1 cellular context compared by ENCODE assay signal in the genomic region with DNA sequence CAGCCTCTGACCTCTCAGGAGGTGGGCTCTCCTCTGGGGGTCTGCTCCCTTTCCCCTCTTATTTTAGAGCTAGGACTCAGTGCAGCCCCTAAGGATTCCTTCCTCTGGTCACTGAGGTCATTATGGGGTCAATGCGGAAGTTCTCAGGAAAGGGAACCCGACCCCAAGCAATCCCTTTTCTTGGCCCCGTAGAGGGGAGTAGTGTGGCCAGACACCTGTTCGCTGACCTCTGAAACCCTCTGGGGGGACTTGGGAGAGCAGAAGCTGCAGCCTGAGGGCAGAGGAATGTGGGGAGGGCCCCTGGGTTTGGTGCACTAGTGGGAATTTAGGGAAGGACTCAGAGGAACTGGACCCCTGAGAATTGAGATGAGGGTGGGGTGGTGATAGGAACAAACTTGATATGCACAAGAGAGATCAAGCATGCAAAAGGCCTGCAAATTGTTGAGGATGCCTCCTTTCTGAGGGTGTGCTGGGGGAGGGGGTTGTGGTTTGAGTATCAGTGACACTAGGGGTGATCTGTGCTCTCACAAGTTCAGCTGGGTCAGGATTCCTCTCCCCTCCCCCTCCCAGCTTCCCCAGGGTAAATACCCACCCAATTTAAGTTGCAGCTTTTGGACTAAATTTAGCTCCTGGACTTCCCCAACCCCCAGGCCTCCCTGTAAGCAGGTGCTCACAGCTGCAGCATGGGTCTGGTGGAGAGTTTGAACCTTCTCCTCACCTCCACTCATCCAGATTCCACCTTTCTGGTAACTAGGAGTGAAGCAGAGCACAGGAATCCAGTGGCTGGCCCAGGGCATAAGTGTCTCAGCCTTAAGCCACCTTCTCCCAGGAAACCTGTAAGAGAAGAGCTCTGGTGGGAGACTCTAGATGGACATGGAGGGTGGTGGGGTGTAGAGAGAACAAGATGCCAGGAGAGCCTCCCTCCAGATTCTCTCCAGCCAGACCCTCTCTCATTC.
TF ChIP-seq lines count a peak whose summit lies in the region.

No MANE protein-coding gene starts in this region.

TF ChIP-seq in GM12878, 131 proteins besides CTCF, POLR2A, EP300 and RAD21 (continued from another document):
- TF ChIP-seq BCL11A (IDR thresholded peaks at IDR 0.05; ENCODE audit: low read depth, low read length) (peak; percentile 96), FOXM1 (IDR thresholded peaks at IDR 0.05; ENCODE audit: low read depth, low read length) (no peak), SMAD5 (IDR thresholded peaks at IDR 0.05; ENCODE audit: low read depth) (no peak), NBN (IDR thresholded peaks at IDR 0.05) (peak; percentile 89), HDGF (IDR thresholded peaks at IDR 0.05) (no peak; the same call in 1 of the 2 replicates), IKZF1 (conservative IDR thresholded peaks at IDR 0.05) (peak; percentile 94), BACH1 (IDR thresholded peaks at IDR 0.05; ENCODE audit: borderline replicate concordance) (peak; percentile 60), IKZF2 (IDR thresholded peaks at IDR 0.05) (peak; percentile 87 to 90), CBFB (IDR thresholded peaks at IDR 0.05; ENCODE audit: low read depth) (peak; percentile 85), FOXK2 (IDR thresholded peaks at IDR 0.05) (peak; percentile 63; the same call in 1 of the 2 replicates), RBBP5 (conservative IDR thresholded peaks at IDR 0.05) (no peak), EED (IDR thresholded peaks at IDR 0.05; ENCODE audit: low read depth) (peak; percentile 95), HCFC1 (IDR thresholded peaks at IDR 0.05; ENCODE audit: low read length) (no peak; the same call in 1 of the 2 replicates), ETV6 (conservative IDR thresholded peaks at IDR 0.05 in 1 of 2, IDR thresholded peaks at IDR 0.05 in 1 of 2; ENCODE audit: borderline replicate concordance in 1 of 2, low read depth in 1 of 2) (peak in 1 of 2 experiments; percentile 88; a peak in 2 of 4 replicates), CHD1 (IDR thresholded peaks at IDR 0.05; ENCODE audit: low read depth, low read length) (no peak), NRF1 (conservative IDR thresholded peaks at IDR 0.05; ENCODE audit: low read depth, low read length) (no peak), NFIC (IDR thresholded peaks at IDR 0.05; ENCODE audit: low read depth, low read length) (no peak), STAT1 (conservative IDR thresholded peaks at IDR 0.05) (no peak), TBL1XR1 (IDR thresholded peaks at IDR 0.05; ENCODE audit: low read depth, low read length) (peak; percentile 100), BRCA1 (IDR thresholded peaks at IDR 0.05; ENCODE audit: low read depth, low read length) (0 out of 2 replicates have a peak, but pooled peaks have one; percentile 5), TCF7 (IDR thresholded peaks at IDR 0.05; ENCODE audit: borderline replicate concordance) (no peak), ZNF24 (IDR thresholded peaks at IDR 0.05) (peak; percentile 60; the same call in 1 of the 2 replicates), GABPA (IDR thresholded peaks at IDR 0.05; ENCODE audit: low read depth) (no peak), SREBF2 (IDR thresholded peaks at IDR 0.05; ENCODE audit: low read length) (no peak), MYC (IDR thresholded peaks at IDR 0.05; ENCODE audit: insufficient read depth, insufficient read length, insufficient replicate concordance, low read length, severe bottlenecking) (no peak), EZH2 (IDR thresholded peaks at IDR 0.05; ENCODE audit: borderline replicate concordance, control insufficient read depth, low read depth, low read length) (no peak), GATAD2B (conservative IDR thresholded peaks at IDR 0.05; ENCODE audit: low read depth) (0 out of 2 replicates have a peak, but pooled peaks have one; percentile 49), CREM (IDR thresholded peaks at IDR 0.05; ENCODE audit: low read depth) (peak; percentile 94), JUNB (IDR thresholded peaks at IDR 0.05) (peak; percentile 59), CHD2 (IDR thresholded peaks at IDR 0.05; ENCODE audit: borderline replicate concordance, low read depth, low read length) (peak; percentile 95)
- TF ChIP-seq, protein P1, sequence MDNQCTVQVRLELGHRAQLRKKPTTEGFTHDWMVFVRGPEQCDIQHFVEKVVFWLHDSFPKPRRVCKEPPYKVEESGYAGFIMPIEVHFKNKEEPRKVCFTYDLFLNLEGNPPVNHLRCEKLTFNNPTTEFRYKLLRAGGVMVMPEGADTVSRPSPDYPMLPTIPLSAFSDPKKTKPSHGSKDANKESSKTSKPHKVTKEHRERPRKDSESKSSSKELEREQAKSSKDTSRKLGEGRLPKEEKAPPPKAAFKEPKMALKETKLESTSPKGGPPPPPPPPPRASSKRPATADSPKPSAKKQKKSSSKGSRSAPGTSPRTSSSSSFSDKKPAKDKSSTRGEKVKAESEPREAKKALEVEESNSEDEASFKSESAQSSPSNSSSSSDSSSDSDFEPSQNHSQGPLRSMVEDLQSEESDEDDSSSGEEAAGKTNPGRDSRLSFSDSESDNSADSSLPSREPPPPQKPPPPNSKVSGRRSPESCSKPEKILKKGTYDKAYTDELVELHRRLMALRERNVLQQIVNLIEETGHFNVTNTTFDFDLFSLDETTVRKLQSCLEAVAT (IDR thresholded peaks at IDR 0.05), result 0 out of 2 replicates have a peak, but pooled peaks have one; percentile 74
- TF ChIP-seq, protein P2, sequence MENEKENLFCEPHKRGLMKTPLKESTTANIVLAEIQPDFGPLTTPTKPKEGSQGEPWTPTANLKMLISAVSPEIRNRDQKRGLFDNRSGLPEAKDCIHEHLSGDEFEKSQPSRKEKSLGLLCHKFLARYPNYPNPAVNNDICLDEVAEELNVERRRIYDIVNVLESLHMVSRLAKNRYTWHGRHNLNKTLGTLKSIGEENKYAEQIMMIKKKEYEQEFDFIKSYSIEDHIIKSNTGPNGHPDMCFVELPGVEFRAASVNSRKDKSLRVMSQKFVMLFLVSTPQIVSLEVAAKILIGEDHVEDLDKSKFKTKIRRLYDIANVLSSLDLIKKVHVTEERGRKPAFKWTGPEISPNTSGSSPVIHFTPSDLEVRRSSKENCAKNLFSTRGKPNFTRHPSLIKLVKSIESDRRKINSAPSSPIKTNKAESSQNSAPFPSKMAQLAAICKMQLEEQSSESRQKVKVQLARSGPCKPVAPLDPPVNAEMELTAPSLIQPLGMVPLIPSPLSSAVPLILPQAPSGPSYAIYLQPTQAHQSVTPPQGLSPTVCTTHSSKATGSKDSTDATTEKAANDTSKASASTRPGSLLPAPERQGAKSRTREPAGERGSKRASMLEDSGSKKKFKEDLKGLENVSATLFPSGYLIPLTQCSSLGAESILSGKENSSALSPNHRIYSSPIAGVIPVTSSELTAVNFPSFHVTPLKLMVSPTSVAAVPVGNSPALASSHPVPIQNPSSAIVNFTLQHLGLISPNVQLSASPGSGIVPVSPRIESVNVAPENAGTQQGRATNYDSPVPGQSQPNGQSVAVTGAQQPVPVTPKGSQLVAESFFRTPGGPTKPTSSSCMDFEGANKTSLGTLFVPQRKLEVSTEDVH (IDR thresholded peaks at IDR 0.05; ENCODE audit: low read depth, partially characterized antibody), result no peak
- TF ChIP-seq, protein P3, sequence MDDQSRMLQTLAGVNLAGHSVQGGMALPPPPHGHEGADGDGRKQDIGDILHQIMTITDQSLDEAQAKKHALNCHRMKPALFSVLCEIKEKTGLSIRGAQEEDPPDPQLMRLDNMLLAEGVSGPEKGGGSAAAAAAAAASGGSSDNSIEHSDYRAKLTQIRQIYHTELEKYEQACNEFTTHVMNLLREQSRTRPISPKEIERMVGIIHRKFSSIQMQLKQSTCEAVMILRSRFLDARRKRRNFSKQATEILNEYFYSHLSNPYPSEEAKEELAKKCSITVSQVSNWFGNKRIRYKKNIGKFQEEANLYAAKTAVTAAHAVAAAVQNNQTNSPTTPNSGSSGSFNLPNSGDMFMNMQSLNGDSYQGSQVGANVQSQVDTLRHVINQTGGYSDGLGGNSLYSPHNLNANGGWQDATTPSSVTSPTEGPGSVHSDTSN (IDR thresholded peaks at IDR 0.05; ENCODE audit: insufficient replicate concordance, low read depth, low read length), result peak; percentile 42
- TF ChIP-seq, protein P4, sequence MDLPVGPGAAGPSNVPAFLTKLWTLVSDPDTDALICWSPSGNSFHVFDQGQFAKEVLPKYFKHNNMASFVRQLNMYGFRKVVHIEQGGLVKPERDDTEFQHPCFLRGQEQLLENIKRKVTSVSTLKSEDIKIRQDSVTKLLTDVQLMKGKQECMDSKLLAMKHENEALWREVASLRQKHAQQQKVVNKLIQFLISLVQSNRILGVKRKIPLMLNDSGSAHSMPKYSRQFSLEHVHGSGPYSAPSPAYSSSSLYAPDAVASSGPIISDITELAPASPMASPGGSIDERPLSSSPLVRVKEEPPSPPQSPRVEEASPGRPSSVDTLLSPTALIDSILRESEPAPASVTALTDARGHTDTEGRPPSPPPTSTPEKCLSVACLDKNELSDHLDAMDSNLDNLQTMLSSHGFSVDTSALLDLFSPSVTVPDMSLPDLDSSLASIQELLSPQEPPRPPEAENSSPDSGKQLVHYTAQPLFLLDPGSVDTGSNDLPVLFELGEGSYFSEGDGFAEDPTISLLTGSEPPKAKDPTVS (IDR thresholded peaks at IDR 0.05; ENCODE audit: low read depth, low read length), result no peak; the same call in 1 of the 2 replicates
- TF ChIP-seq, protein P5, sequence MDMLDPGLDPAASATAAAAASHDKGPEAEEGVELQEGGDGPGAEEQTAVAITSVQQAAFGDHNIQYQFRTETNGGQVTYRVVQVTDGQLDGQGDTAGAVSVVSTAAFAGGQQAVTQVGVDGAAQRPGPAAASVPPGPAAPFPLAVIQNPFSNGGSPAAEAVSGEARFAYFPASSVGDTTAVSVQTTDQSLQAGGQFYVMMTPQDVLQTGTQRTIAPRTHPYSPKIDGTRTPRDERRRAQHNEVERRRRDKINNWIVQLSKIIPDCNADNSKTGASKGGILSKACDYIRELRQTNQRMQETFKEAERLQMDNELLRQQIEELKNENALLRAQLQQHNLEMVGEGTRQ (IDR thresholded peaks at IDR 0.05; ENCODE audit: borderline replicate concordance, low read depth, low read length), result no peak
- TF ChIP-seq, protein P6, sequence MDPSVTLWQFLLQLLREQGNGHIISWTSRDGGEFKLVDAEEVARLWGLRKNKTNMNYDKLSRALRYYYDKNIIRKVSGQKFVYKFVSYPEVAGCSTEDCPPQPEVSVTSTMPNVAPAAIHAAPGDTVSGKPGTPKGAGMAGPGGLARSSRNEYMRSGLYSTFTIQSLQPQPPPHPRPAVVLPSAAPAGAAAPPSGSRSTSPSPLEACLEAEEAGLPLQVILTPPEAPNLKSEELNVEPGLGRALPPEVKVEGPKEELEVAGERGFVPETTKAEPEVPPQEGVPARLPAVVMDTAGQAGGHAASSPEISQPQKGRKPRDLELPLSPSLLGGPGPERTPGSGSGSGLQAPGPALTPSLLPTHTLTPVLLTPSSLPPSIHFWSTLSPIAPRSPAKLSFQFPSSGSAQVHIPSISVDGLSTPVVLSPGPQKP (IDR thresholded peaks at IDR 0.05; ENCODE audit: low read depth, low read length), result peak; percentile 33; the same call in 1 of the 2 replicates
- TF ChIP-seq, protein P7, sequence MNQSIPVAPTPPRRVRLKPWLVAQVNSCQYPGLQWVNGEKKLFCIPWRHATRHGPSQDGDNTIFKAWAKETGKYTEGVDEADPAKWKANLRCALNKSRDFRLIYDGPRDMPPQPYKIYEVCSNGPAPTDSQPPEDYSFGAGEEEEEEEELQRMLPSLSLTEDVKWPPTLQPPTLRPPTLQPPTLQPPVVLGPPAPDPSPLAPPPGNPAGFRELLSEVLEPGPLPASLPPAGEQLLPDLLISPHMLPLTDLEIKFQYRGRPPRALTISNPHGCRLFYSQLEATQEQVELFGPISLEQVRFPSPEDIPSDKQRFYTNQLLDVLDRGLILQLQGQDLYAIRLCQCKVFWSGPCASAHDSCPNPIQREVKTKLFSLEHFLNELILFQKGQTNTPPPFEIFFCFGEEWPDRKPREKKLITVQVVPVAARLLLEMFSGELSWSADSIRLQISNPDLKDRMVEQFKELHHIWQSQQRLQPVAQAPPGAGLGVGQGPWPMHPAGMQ (IDR thresholded peaks at IDR 0.05; ENCODE audit: borderline replicate concordance), result no peak
- TF ChIP-seq, protein P8, sequence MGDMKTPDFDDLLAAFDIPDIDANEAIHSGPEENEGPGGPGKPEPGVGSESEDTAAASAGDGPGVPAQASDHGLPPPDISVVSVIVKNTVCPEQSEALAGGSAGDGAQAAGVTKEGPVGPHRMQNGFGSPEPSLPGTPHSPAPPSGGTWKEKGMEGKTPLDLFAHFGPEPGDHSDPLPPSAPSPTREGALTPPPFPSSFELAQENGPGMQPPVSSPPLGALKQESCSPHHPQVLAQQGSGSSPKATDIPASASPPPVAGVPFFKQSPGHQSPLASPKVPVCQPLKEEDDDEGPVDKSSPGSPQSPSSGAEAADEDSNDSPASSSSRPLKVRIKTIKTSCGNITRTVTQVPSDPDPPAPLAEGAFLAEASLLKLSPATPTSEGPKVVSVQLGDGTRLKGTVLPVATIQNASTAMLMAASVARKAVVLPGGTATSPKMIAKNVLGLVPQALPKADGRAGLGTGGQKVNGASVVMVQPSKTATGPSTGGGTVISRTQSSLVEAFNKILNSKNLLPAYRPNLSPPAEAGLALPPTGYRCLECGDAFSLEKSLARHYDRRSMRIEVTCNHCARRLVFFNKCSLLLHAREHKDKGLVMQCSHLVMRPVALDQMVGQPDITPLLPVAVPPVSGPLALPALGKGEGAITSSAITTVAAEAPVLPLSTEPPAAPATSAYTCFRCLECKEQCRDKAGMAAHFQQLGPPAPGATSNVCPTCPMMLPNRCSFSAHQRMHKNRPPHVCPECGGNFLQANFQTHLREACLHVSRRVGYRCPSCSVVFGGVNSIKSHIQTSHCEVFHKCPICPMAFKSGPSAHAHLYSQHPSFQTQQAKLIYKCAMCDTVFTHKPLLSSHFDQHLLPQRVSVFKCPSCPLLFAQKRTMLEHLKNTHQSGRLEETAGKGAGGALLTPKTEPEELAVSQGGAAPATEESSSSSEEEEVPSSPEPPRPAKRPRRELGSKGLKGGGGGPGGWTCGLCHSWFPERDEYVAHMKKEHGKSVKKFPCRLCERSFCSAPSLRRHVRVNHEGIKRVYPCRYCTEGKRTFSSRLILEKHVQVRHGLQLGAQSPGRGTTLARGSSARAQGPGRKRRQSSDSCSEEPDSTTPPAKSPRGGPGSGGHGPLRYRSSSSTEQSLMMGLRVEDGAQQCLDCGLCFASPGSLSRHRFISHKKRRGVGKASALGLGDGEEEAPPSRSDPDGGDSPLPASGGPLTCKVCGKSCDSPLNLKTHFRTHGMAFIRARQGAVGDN (IDR thresholded peaks at IDR 0.05), result no peak
